ENCODE assay signal across 1 cellular context in genomic region chr10:70578371-70578947, GRCh38.
TF ChIP-seq lines count a peak whose summit lies in the region.

No MANE protein-coding gene starts in this region.

TF ChIP-seq in K562, 482 proteins besides CTCF, POLR2A, EP300 and RAD21 (continued from another document and continues in another):
- TF ChIP-seq, protein P1, sequence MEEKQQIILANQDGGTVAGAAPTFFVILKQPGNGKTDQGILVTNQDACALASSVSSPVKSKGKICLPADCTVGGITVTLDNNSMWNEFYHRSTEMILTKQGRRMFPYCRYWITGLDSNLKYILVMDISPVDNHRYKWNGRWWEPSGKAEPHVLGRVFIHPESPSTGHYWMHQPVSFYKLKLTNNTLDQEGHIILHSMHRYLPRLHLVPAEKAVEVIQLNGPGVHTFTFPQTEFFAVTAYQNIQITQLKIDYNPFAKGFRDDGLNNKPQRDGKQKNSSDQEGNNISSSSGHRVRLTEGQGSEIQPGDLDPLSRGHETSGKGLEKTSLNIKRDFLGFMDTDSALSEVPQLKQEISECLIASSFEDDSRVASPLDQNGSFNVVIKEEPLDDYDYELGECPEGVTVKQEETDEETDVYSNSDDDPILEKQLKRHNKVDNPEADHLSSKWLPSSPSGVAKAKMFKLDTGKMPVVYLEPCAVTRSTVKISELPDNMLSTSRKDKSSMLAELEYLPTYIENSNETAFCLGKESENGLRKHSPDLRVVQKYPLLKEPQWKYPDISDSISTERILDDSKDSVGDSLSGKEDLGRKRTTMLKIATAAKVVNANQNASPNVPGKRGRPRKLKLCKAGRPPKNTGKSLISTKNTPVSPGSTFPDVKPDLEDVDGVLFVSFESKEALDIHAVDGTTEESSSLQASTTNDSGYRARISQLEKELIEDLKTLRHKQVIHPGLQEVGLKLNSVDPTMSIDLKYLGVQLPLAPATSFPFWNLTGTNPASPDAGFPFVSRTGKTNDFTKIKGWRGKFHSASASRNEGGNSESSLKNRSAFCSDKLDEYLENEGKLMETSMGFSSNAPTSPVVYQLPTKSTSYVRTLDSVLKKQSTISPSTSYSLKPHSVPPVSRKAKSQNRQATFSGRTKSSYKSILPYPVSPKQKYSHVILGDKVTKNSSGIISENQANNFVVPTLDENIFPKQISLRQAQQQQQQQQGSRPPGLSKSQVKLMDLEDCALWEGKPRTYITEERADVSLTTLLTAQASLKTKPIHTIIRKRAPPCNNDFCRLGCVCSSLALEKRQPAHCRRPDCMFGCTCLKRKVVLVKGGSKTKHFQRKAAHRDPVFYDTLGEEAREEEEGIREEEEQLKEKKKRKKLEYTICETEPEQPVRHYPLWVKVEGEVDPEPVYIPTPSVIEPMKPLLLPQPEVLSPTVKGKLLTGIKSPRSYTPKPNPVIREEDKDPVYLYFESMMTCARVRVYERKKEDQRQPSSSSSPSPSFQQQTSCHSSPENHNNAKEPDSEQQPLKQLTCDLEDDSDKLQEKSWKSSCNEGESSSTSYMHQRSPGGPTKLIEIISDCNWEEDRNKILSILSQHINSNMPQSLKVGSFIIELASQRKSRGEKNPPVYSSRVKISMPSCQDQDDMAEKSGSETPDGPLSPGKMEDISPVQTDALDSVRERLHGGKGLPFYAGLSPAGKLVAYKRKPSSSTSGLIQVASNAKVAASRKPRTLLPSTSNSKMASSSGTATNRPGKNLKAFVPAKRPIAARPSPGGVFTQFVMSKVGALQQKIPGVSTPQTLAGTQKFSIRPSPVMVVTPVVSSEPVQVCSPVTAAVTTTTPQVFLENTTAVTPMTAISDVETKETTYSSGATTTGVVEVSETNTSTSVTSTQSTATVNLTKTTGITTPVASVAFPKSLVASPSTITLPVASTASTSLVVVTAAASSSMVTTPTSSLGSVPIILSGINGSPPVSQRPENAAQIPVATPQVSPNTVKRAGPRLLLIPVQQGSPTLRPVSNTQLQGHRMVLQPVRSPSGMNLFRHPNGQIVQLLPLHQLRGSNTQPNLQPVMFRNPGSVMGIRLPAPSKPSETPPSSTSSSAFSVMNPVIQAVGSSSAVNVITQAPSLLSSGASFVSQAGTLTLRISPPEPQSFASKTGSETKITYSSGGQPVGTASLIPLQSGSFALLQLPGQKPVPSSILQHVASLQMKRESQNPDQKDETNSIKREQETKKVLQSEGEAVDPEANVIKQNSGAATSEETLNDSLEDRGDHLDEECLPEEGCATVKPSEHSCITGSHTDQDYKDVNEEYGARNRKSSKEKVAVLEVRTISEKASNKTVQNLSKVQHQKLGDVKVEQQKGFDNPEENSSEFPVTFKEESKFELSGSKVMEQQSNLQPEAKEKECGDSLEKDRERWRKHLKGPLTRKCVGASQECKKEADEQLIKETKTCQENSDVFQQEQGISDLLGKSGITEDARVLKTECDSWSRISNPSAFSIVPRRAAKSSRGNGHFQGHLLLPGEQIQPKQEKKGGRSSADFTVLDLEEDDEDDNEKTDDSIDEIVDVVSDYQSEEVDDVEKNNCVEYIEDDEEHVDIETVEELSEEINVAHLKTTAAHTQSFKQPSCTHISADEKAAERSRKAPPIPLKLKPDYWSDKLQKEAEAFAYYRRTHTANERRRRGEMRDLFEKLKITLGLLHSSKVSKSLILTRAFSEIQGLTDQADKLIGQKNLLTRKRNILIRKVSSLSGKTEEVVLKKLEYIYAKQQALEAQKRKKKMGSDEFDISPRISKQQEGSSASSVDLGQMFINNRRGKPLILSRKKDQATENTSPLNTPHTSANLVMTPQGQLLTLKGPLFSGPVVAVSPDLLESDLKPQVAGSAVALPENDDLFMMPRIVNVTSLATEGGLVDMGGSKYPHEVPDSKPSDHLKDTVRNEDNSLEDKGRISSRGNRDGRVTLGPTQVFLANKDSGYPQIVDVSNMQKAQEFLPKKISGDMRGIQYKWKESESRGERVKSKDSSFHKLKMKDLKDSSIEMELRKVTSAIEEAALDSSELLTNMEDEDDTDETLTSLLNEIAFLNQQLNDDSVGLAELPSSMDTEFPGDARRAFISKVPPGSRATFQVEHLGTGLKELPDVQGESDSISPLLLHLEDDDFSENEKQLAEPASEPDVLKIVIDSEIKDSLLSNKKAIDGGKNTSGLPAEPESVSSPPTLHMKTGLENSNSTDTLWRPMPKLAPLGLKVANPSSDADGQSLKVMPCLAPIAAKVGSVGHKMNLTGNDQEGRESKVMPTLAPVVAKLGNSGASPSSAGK (IDR thresholded peaks at IDR 0.05): peak; percentile 6; the same call in 1 of the 2 replicates
- TF ChIP-seq FOSL1 (tag; conservative IDR thresholded peaks at IDR 0.05) (peak; percentile 90), ZNF311 (CRISPR knock-in tag; IDR thresholded peaks at IDR 0.05) (0 out of 2 replicates have a peak, but pooled peaks have one; percentile 19), ZBTB34 (CRISPR knock-in tag; IDR thresholded peaks at IDR 0.05) (no peak), ESRRA (IDR thresholded peaks at IDR 0.05; ENCODE audit: borderline replicate concordance, low read depth) (peak; percentile 12; the same call in 1 of the 2 replicates), ASH1L (IDR thresholded peaks at IDR 0.05; ENCODE audit: borderline replicate concordance, low read depth, partially characterized antibody) (no peak), DIDO1 (tag; IDR thresholded peaks at IDR 0.05; ENCODE audit: low read depth) (no peak), FIP1L1 (IDR thresholded peaks at IDR 0.05; ENCODE audit: low read depth, low read length, poor library complexity, severe bottlenecking) (no peak), SMARCA5 (IDR thresholded peaks at IDR 0.05) (no peak), ZNF408 (CRISPR knock-in tag; IDR thresholded peaks at IDR 0.05; ENCODE audit: low read depth) (no peak), TAF9B (IDR thresholded peaks at IDR 0.05; ENCODE audit: partially characterized antibody) (no peak), HDGF (IDR thresholded peaks at IDR 0.05) (no peak), ZNF639 (CRISPR knock-in tag; conservative IDR thresholded peaks at IDR 0.05 in 1 of 2, IDR thresholded peaks at IDR 0.05 in 1 of 2) (peak in 1 of 2 experiments; percentile 83; a peak in 1 of 4 replicates), CREM (IDR thresholded peaks at IDR 0.05; ENCODE audit: low read depth) (peak; percentile 21; the same call in 1 of the 2 replicates)
- TF ChIP-seq, protein P2, sequence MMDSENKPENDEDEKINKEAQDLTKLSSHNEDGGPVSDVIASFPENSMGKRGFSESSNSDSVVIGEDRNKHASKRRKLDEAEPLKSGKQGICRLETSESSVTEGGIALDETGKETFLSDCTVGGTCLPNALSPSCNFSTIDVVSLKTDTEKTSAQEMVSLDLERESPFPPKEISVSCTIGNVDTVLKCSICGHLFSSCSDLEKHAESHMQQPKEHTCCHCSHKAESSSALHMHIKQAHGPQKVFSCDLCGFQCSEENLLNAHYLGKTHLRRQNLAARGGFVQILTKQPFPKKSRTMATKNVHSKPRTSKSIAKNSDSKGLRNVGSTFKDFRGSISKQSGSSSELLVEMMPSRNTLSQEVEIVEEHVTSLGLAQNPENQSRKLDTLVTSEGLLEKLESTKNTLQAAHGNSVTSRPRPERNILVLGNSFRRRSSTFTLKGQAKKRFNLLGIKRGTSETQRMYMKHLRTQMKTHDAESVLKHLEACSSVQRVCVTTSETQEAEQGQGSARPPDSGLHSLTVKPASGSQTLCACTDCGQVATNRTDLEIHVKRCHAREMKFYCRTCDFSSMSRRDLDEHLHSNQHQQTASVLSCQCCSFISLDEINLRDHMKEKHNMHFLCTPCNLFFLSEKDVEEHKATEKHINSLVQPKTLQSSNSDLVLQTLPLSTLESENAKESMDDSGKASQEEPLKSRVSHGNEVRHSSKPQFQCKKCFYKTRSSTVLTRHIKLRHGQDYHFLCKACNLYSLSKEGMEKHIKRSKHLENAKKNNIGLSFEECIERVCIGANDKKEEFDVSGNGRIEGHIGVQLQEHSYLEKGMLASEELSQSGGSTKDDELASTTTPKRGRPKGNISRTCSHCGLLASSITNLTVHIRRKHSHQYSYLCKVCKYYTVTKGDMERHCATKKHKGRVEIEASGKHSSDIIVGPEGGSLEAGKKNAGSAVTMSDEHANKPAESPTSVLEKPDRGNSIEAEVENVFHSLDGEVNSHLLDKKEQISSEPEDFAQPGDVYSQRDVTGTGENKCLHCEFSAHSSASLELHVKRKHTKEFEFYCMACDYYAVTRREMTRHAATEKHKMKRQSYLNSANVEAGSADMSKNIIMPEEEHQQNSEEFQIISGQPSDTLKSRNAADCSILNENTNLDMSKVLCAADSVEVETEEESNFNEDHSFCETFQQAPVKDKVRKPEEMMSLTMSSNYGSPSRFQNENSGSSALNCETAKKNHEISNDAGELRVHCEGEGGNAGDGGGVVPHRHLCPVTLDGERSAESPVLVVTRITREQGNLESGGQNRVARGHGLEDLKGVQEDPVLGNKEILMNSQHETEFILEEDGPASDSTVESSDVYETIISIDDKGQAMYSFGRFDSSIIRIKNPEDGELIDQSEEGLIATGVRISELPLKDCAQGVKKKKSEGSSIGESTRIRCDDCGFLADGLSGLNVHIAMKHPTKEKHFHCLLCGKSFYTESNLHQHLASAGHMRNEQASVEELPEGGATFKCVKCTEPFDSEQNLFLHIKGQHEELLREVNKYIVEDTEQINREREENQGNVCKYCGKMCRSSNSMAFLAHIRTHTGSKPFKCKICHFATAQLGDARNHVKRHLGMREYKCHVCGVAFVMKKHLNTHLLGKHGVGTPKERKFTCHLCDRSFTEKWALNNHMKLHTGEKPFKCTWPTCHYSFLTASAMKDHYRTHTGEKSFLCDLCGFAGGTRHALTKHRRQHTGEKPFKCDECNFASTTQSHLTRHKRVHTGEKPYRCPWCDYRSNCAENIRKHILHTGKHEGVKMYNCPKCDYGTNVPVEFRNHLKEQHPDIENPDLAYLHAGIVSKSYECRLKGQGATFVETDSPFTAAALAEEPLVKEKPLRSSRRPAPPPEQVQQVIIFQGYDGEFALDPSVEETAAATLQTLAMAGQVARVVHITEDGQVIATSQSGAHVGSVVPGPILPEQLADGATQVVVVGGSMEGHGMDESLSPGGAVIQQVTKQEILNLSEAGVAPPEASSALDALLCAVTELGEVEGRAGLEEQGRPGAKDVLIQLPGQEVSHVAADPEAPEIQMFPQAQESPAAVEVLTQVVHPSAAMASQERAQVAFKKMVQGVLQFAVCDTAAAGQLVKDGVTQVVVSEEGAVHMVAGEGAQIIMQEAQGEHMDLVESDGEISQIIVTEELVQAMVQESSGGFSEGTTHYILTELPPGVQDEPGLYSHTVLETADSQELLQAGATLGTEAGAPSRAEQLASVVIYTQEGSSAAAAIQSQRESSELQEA (IDR thresholded peaks at IDR 0.05; ENCODE audit: low read depth): no peak
- TF ChIP-seq, protein P3, sequence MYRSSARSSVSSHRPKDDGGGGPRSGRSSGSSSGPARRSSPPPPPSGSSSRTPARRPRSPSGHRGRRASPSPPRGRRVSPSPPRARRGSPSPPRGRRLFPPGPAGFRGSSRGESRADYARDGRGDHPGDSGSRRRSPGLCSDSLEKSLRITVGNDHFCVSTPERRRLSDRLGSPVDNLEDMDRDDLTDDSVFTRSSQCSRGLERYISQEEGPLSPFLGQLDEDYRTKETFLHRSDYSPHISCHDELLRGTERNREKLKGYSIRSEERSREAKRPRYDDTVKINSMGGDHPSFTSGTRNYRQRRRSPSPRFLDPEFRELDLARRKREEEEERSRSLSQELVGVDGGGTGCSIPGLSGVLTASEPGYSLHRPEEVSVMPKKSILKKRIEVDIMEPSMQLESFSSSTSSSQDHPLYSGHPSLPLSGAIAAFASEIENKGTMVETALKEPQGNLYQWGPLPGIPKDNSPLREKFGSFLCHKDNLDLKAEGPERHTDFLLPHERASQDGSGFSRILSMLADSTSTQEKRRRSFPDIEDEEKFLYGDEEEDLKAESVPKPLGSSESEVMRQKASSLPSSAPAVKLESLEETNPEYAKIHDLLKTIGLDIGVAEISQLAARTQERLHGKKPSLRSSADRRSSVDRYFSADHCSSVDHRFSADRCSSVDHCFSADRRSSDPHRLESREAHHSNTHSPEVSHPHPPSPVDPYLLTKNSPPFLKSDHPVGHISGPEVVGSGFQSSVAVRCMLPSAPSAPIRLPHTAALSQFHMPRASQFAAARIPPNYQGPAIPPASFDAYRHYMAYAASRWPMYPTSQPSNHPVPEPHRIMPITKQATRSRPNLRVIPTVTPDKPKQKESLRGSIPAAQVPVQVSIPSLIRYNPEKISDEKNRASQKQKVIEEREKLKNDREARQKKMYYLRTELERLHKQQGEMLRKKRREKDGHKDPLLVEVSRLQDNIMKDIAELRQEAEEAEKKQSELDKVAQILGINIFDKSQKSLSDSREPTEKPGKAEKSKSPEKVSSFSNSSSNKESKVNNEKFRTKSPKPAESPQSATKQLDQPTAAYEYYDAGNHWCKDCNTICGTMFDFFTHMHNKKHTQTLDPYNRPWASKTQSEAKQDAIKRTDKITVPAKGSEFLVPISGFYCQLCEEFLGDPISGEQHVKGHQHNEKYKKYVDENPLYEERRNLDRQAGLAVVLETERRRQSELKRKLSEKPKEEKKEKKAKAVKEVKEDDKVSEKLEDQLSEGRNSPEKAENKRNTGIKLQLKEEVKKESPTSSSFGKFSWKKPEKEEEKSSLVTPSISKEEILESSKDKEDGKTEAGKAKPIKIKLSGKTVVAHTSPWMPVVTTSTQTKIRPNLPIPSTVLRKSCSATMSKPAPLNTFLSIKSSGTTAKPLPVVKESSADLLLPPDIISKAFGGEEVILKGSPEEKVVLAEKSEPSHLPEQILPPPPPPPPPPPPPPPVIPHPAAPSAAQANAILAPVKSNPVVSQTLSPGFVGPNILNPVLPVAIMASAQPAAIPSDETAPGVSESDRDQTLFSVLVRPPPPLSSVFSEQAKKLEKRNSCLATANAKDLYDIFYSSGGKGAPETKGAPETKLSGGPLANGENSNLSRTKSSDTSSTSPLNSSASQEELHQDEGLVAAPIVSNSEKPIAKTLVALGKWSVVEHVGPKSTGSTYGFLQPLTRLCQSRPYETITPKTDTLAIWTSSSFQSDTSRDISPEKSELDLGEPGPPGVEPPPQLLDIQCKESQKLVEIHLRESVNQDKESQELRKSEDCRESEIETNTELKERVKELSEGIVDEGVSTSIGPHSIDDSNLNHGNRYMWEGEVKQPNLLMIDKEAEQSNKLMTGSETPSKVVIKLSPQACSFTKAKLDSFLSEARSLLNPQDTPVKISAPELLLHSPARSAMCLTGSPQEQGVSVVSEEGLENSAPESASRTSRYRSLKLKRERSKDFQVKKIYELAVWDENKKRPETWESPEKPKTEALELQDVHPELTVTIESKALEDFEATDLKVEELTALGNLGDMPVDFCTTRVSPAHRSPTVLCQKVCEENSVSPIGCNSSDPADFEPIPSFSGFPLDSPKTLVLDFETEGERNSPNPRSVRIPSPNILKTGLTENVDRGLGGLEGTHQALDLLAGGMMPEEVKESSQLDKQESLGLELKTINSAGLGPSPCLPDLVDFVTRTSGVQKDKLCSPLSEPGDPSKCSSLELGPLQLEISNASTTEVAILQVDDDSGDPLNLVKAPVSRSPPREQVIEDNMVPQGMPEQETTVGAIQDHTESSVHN (IDR thresholded peaks at IDR 0.05; ENCODE audit: borderline replicate concordance in 1 of 2, low read depth in 1 of 2): peak in 1 of 2 experiments; percentile 63; a peak in 1 of 4 replicates
